ENCODE assay signal across 8 cellular contexts in genomic region chr14:24108336-24108874, GRCh38. TPM values are rescaled to one million over a fixed set of nuclear protein-coding genes. Genes with fewer than 3 reads are reported as not detected.
DNase-seq lines count a peak whose midpoint lies in the region; ATAC-seq, FAIRE-seq and TF ChIP-seq lines count a peak whose summit lies in the region.
"Had no signal": no experiment of that assay in that cellular context is flagged by ENCODE, and none has a peak within 500 bp of the region (broad histone marks: within the 10 kb centered on the region; RNA-seq: fewer than 3 reads in every experiment).

No MANE protein-coding gene starts in this region.

- peaks cover 3% of the 10 kb centered on the region for H3K4me1 Mint-ChIP-seq in astrocyte (ENCODE audit: low read depth, unreplicated experiment)

- H3K27ac Mint-ChIP-seq in astrocyte (ENCODE audit: unreplicated experiment): peak overlapping the region; percentile 0

- 52 to 59% methylated on average over 5 of the region's 5 CpGs for WGBS in testis, 2 donors

- H3K27ac ChIP-seq in astrocyte (ENCODE audit: low read depth, low read length) (no peak overlapping the region), gastrocnemius medialis (peak overlapping the region; percentile 2 to 55 (median 29)), testis (no peak overlapping the region)

- no peaks in the 10 kb centered on the region for H3K27me3 Mint-ChIP-seq in astrocyte (ENCODE audit: low read depth, unreplicated experiment)

- FAIRE-seq in astrocyte (lab: Jason Lieb, UNC): peak; percentile 39

- ATAC-seq in GM19324 (IDR thresholded peaks at IDR 0.05; ENCODE audit: low FRiP score, unreplicated experiment): peak; percentile 26
- ATAC-seq in HG03064 (IDR thresholded peaks at IDR 0.05; ENCODE audit: low read depth, unreplicated experiment): peak; percentile 34
- peak in 1 of 2 donors; percentile 15 for ATAC-seq in gastrocnemius medialis

- no peak overlapping the region for H3K4me3 Mint-ChIP-seq in astrocyte (ENCODE audit: unreplicated experiment)

- in situ Hi-C loops in gastrocnemius medialis (cut with MboI; ENCODE audit: low sequenced_read_pairs in 4 of 4): loop anchor here in 1 of 4 donors (5.0 kb wide), 1 partner anchor 51 kb away; no protein-coding TSS in a partner anchor

- no peaks in the 10 kb centered on the region for H3K36me3 ChIP-seq in astrocyte (ENCODE audit: insufficient read depth, low read length)
- no peaks in the 10 kb centered on the region for H3K36me3 ChIP-seq in gastrocnemius medialis
- H3K36me3 ChIP-seq in testis (ENCODE audit: low read depth, missing control alignments): no peaks in the 10 kb centered on the region

- no peaks in the 10 kb centered on the region for H3K79me2 ChIP-seq in astrocyte (ENCODE audit: insufficient read depth, low read length)

- intact Hi-C loops in gastrocnemius medialis (cut with DNase I; ENCODE audit: low total_unique reads) (loop anchor here (1.0 to 5.0 kb wide), 3 partner anchors 50 to 476 kb away; no protein-coding TSS in a partner anchor), testis (cut with DNase I; ENCODE audit: low total_unique reads) (no loop called here)

- H3K4me2 ChIP-seq in astrocyte (ENCODE audit: low read length): no peak overlapping the region

- H3K27me3 ChIP-seq in astrocyte (ENCODE audit: insufficient read depth, low read length): no peaks in the 10 kb centered on the region
- no peaks in the 10 kb centered on the region for H3K27me3 ChIP-seq in gastrocnemius medialis
- H3K27me3 ChIP-seq in testis: no peaks in the 10 kb centered on the region

- no peaks in the 10 kb centered on the region for H3K9me3 Mint-ChIP-seq in astrocyte (ENCODE audit: unreplicated experiment)

- TF ChIP-seq POLR2A in gastrocnemius medialis (IDR thresholded peaks at IDR 0.05) (no peak), testis (IDR thresholded peaks at IDR 0.05) (no peak)

- peaks cover 16% of the 10 kb centered on the region for H3K36me3 Mint-ChIP-seq in astrocyte (ENCODE audit: low read depth, unreplicated experiment)

- no peaks in the 10 kb centered on the region for H4K20me1 ChIP-seq in astrocyte (ENCODE audit: insufficient read depth, low read length)

- no peak overlapping the region for H3K9ac ChIP-seq in astrocyte (ENCODE audit: low read length)

- H3K9me3 ChIP-seq in astrocyte (ENCODE audit: insufficient read depth, low read depth, low read length): no peaks in the 10 kb centered on the region
- H3K9me3 ChIP-seq in gastrocnemius medialis: no peaks in the 10 kb centered on the region
- no peaks in the 10 kb centered on the region for H3K9me3 ChIP-seq in testis

- H3K4me1 ChIP-seq in astrocyte (ENCODE audit: insufficient read depth, low read length): peaks cover 2% of the 10 kb centered on the region
- H3K4me1 ChIP-seq in gastrocnemius medialis: peaks cover 9 to 12% of the 10 kb centered on the region in 2 donors
- H3K4me1 ChIP-seq in testis: no peaks in the 10 kb centered on the region

- TF ChIP-seq CTCF in astrocyte (IDR thresholded peaks at IDR 0.05; ENCODE audit: insufficient read depth, low read depth, low read length) (no peak), gastrocnemius medialis (IDR thresholded peaks at IDR 0.05 in 4 of 5, conservative IDR thresholded peaks at IDR 0.05 in 1 of 5) (no peak), testis (IDR thresholded peaks at IDR 0.05) (no peak)

- peak overlapping the region; percentile 7 for H2AFZ ChIP-seq in astrocyte (ENCODE audit: low read depth, low read length)

- H3K4me3 ChIP-seq in astrocyte (ENCODE audit: insufficient read depth, low read depth, low read length): no peak overlapping the region
- H3K4me3 ChIP-seq in gastrocnemius medialis: no peak overlapping the region
- no peak overlapping the region for H3K4me3 ChIP-seq in testis

- DNase-seq in astrocyte (ENCODE audit: low read depth): no peak
- no peak for DNase-seq in gastrocnemius medialis
- no peak for DNase-seq in COR-L47 (lab: John Stamatoyannopoulos, UW)
- no peak for DNase-seq in foreskin melanocyte
- DNase-seq in testis: no peak
- DNase-seq: cortex of kidney had no signal

RNA-seq across cellular contexts. Expression of gene DCAF11, which starts 6.2 kb away (rescaled TPM):
- total RNA-seq in astrocyte (26.9 and 27.1 TPM in 2 replicates), gastrocnemius medialis (100 to 1,000 TPM in 1 of 4 donors, 10 to 100 TPM in 3; 52.4 to 113 (median 88.7) TPM), testis (10 to 100 TPM; 67.6 to 68.0 TPM)
- polyA plus RNA-seq in testis (ENCODE audit: insufficient read depth, low read depth, low replicate concordance): 77.4 TPM

RNA-seq across cellular contexts. Expression of gene NRL, which starts 6.3 kb away (rescaled TPM):
- total RNA-seq in astrocyte (0.48 and 0.70 TPM in 2 replicates), gastrocnemius medialis (1 to 10 TPM in 3 of 4 donors, under 1 TPM in 1; 0.82 to 4.5 (median 2.4) TPM), testis (1 to 10 TPM; 6.6 to 8.3 TPM)
- polyA plus RNA-seq in testis (ENCODE audit: insufficient read depth, low read depth, low replicate concordance): 8.2 TPM

RNA-seq across cellular contexts. Expression of gene PCK2, which starts 14.3 kb away (rescaled TPM):
- total RNA-seq in astrocyte: 73.8 and 101 TPM in 2 replicates
- 1 to 10 TPM; 1.9 to 9.8 (median 3.6) TPM for total RNA-seq in gastrocnemius medialis
- 10 to 100 TPM; 20.7 to 30.6 TPM for total RNA-seq in testis
- polyA plus RNA-seq in testis (ENCODE audit: insufficient read depth, low read depth, low replicate concordance): 43.6 TPM

RNA-seq across cellular contexts. Expression of gene FITM1, which starts 22.1 kb away (rescaled TPM):
- total RNA-seq in astrocyte (0.25 TPM in 1 of 2 replicates, not detected in the other), gastrocnemius medialis (10 to 100 TPM; 45.3 to 91.3 (median 65.4) TPM), testis (1 to 10 TPM; 2.2 to 3.5 TPM)
- polyA plus RNA-seq in testis (ENCODE audit: insufficient read depth, low read depth, low replicate concordance): 3.7 TPM

RNA-seq across cellular contexts. Expression of gene PSME1, which starts 27.6 kb away (rescaled TPM):
- total RNA-seq in astrocyte (116 and 122 TPM in 2 replicates), gastrocnemius medialis (100 to 1,000 TPM in 2 of 4 donors, 10 to 100 TPM in 2; 63.3 to 158 (median 87.5) TPM), testis (10 to 100 TPM; 43.3 to 63.9 TPM)
- 101 TPM for polyA plus RNA-seq in testis (ENCODE audit: insufficient read depth, low read depth, low replicate concordance)

Comparison
In these comparisons a context has a peak if more than half of its experiments do, and no peak if none do; other contexts are left out.
1. H3K27ac ChIP-seq: peak in gastrocnemius medialis (4 of 4); none in astrocyte (single experiment) and testis (0 of 2).